ENCODE assay signal across 1 cellular context in the genomic region with DNA sequence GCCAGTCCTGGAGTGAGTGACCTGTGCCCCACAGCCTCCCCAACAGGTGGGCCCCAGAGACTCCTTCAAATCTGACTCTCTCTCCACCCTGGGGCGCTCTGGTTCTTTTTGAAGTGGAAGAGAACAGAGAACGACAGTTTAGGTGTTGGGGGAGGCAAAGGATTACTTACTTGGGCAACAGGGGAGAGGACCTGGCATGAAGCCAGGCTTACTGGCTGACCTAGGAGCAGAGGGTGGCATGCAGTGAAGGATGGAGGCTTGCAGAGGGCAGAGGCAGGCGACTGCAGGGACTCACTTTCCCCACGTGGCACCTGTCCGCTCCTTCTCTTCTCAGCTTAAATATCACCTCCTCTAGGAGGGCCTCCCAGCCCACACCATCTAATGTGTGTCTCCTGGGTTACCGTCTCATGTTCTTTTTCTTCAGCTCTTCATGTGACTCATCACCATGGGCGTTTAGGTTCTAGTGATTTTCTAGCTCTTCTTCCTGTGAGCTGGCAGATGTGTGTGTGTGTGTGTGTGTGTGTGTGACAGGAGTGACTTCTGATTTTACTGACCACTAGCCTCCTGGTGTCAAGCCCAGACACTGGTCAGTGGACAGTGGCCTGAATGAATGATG.
TF ChIP-seq lines count a peak whose summit lies in the region.

No MANE protein-coding gene starts in this region.

TF ChIP-seq in HEK293, 187 proteins besides CTCF, POLR2A, EP300 and RAD21 (continued from another document):
- no peak for TF ChIP-seq ZNF423 (tag by site-specific recombination; IDR thresholded peaks at IDR 0.05)
- TF ChIP-seq ZNF121 (tag by site-specific recombination; IDR thresholded peaks at IDR 0.05): no peak
- no peak for TF ChIP-seq ZSCAN23 (tag by site-specific recombination; IDR thresholded peaks at IDR 0.05)
- no peak for TF ChIP-seq ZFP69B (tag by site-specific recombination; IDR thresholded peaks at IDR 0.05)
- TF ChIP-seq ZNF133 (tag by site-specific recombination; IDR thresholded peaks at IDR 0.05): no peak
- no peak for TF ChIP-seq ZNF37A (tag by site-specific recombination; IDR thresholded peaks at IDR 0.05)
- no peak for TF ChIP-seq ZNF24 (tag by site-specific recombination; IDR thresholded peaks at IDR 0.05)
- TF ChIP-seq ZFHX2 (tag by site-specific recombination; conservative IDR thresholded peaks at IDR 0.05): peak; percentile 66
- no peak for TF ChIP-seq YY1 (tag by site-specific recombination; IDR thresholded peaks at IDR 0.05)
- TF ChIP-seq, protein P1, sequence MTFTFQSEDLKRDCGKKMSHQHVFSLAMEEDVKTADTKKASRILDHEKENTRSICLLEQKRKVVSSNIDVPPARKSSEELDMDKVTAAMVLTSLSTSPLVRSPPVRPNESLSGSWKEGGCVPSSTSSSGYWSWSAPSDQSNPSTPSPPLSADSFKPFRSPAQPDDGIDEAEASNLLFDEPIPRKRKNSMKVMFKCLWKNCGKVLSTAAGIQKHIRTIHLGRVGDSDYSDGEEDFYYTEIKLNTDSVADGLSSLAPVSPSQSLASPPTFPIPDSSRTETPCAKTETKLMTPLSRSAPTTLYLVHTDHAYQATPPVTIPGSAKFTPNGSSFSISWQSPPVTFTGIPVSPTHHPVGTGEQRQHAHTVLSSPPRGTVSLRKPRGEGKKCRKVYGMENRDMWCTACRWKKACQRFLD (tag by site-specific recombination; IDR thresholded peaks at IDR 0.05): no peak
- TF ChIP-seq ZNF324 (tag by site-specific recombination; IDR thresholded peaks at IDR 0.05): no peak
- TF ChIP-seq WT1 (tag by site-specific recombination; IDR thresholded peaks at IDR 0.05): no peak
- TF ChIP-seq, protein P2, sequence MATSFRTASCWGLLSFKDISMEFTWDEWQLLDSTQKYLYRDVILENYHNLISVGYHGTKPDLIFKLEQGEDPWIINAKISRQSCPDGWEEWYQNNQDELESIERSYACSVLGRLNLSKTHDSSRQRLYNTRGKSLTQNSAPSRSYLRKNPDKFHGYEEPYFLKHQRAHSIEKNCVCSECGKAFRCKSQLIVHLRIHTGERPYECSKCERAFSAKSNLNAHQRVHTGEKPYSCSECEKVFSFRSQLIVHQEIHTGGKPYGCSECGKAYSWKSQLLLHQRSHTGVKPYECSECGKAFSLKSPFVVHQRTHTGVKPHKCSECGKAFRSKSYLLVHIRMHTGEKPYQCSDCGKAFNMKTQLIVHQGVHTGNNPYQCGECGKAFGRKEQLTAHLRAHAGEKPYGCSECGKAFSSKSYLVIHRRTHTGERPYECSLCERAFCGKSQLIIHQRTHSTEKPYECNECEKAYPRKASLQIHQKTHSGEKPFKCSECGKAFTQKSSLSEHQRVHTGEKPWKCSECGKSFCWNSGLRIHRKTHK (tag by site-specific recombination; IDR thresholded peaks at IDR 0.05): no peak
- no peak for TF ChIP-seq BCL11B (tag by site-specific recombination; IDR thresholded peaks at IDR 0.05; ENCODE audit: low read depth)
- TF ChIP-seq ZNF585B (tag by site-specific recombination; IDR thresholded peaks at IDR 0.05): no peak
- no peak for TF ChIP-seq ZNF596 (tag by site-specific recombination; IDR thresholded peaks at IDR 0.05)
- TF ChIP-seq SCRT1 (tag by site-specific recombination; IDR thresholded peaks at IDR 0.05; ENCODE audit: borderline replicate concordance): peak; percentile 17; the same call in 1 of the 2 replicates
- no peak for TF ChIP-seq ZSCAN16 (tag by site-specific recombination; IDR thresholded peaks at IDR 0.05)
